In the genomic region with DNA sequence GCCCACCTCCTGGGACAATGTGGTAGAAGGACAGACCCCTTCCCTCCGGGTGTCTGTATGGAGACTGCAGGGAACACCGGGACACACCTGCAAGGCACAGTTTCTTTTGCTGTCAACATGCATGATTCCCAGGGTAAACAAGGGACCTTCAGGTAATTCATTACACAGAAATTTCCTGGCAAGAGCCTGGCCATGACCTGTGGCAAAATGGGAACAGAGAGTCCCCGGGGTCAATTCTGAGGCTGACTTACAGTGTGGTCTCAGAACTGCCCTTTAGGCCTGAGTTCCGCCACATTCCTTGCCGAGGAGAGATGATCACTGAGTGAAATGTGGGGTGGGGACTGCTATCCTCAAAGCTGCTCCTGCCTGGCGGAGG, we compare ENCODE assay signal across 18 cellular contexts. TPM values are rescaled to one million over a fixed set of nuclear protein-coding genes. Genes with fewer than 3 reads are reported as not detected.
DNase-seq lines count a peak whose midpoint lies in the region; ATAC-seq and TF ChIP-seq lines count a peak whose summit lies in the region.
"Had no signal": no experiment of that assay in that cellular context is flagged by ENCODE, and none has a peak within 500 bp of the region (broad histone marks: within the 10 kb centered on the region; RNA-seq: fewer than 3 reads in every experiment).

No MANE protein-coding gene starts in this region.

- TF ChIP-seq CTCF in MM.1S (IDR thresholded peaks at IDR 0.05; ENCODE audit: low read length): no peak
- no peak for TF ChIP-seq CTCF in spleen (IDR thresholded peaks at IDR 0.05 in 8 of 11, conservative IDR thresholded peaks at IDR 0.05 in 3 of 11)

- no peaks in the 10 kb centered on the region for H3K9me3 ChIP-seq in MM.1S (replicated peaks; ENCODE audit: insufficient read depth, low read length)
- no peaks in the 10 kb centered on the region for H3K9me3 ChIP-seq in spleen

- peak overlapping the region; percentile 7; the same call in 1 of the 2 replicates for H3K4me3 ChIP-seq in MM.1S (ENCODE audit: low read length)
- H3K4me3 ChIP-seq in spleen: no peak overlapping the region

- peaks cover 41% of the 10 kb centered on the region for H3K36me3 ChIP-seq in MM.1S (replicated peaks; ENCODE audit: insufficient read depth, low read length)
- H3K36me3 ChIP-seq in spleen: peaks cover 0 to 93% (median 42%) of the 10 kb centered on the region in 6 donors

- 89 to 96% (median 94%) methylated on average over 6 of the region's 6 CpGs for WGBS in spleen, 5 donors

- no peaks in the 10 kb centered on the region for H4K20me1 ChIP-seq in MM.1S (ENCODE audit: insufficient read depth, low read length)

- H3K27me3 ChIP-seq in MM.1S (replicated peaks; ENCODE audit: insufficient read depth, low read length) (no peaks in the 10 kb centered on the region), spleen (replicated peaks in 1 of 7) (no peaks in the 10 kb centered on the region)

- H3F3A ChIP-seq in MM.1S (ENCODE audit: insufficient read depth, low read length): peaks cover 46% of the 10 kb centered on the region

- H3K4me2 ChIP-seq in MM.1S (ENCODE audit: low read depth, low read length): peak overlapping the region; percentile 70

- intact Hi-C loops in spleen (cut with DNase I; ENCODE audit: low total_unique reads): no loop called here

- peaks cover 80% of the 10 kb centered on the region for H3K36me3 Mint-ChIP-seq in activated T-cell treated with anti-CD3 and anti-CD28 coated beads, Interleukin-2, amount 50 U/mL, for 24 hours (ENCODE audit: low read depth)
- peaks cover 0 to 13% of the 10 kb centered on the region in 2 donors for H3K36me3 Mint-ChIP-seq in activated T-cell treated with anti-CD3 and anti-CD28 coated beads, Interleukin-2, amount 50 U/mL, for 72 hours (ENCODE audit: insufficient read depth in 2 of 2)
- H3K36me3 Mint-ChIP-seq in activated naive CD8-positive, alpha-beta T cell treated with anti-CD3 and anti-CD28 coated beads for 36 hours: peaks cover 33% of the 10 kb centered on the region

- no peak for ATAC-seq in activated T-cell treated with anti-CD3 and anti-CD28 coated beads, Interleukin-2, amount 50 U/mL, for 72 hours (replicated peaks in 1 of 2)
- ATAC-seq in HG03442 (IDR thresholded peaks at IDR 0.05; ENCODE audit: unreplicated experiment): no peak
- no peak for ATAC-seq in HG03378 (IDR thresholded peaks at IDR 0.05; ENCODE audit: unreplicated experiment)
- no peak for ATAC-seq in HG02588 (IDR thresholded peaks at IDR 0.05; ENCODE audit: unreplicated experiment)

- H3K79me2 ChIP-seq in MM.1S (ENCODE audit: low read length): peaks cover 86% of the 10 kb centered on the region

- H3K27ac ChIP-seq in MM.1S (ENCODE audit: low read length) (peak overlapping the region; percentile 88), spleen (peak overlapping the region in 5 of 8 donors; percentile 16 to 98 (median 53))

- peaks cover 48% of the 10 kb centered on the region for H3K4me1 Mint-ChIP-seq in activated T-cell treated with anti-CD3 and anti-CD28 coated beads, Interleukin-2, amount 50 U/mL, for 24 hours (ENCODE audit: low read depth)
- peaks cover 48% of the 10 kb centered on the region for H3K4me1 Mint-ChIP-seq in activated T-cell treated with anti-CD3 and anti-CD28 coated beads, Interleukin-2, amount 50 U/mL, for 72 hours (ENCODE audit: low read depth)
- peaks cover 37% of the 10 kb centered on the region for H3K4me1 Mint-ChIP-seq in activated naive CD8-positive, alpha-beta T cell treated with anti-CD3 and anti-CD28 coated beads for 36 hours

- H3K4me3 Mint-ChIP-seq in activated T-cell treated with anti-CD3 and anti-CD28 coated beads, Interleukin-2, amount 50 U/mL, for 24 hours: no peak overlapping the region
- H3K4me3 Mint-ChIP-seq in activated T-cell treated with anti-CD3 and anti-CD28 coated beads, Interleukin-2, amount 50 U/mL, for 72 hours: no peak overlapping the region
- no peak overlapping the region for H3K4me3 Mint-ChIP-seq in activated naive CD8-positive, alpha-beta T cell treated with anti-CD3 and anti-CD28 coated beads for 36 hours

- H3K4me1 ChIP-seq in MM.1S (ENCODE audit: low read length): peaks cover 62% of the 10 kb centered on the region
- peaks cover 14 to 91% (median 56%) of the 10 kb centered on the region in 6 donors for H3K4me1 ChIP-seq in spleen

- no peaks in the 10 kb centered on the region for H3K9me3 Mint-ChIP-seq in activated T-cell treated with anti-CD3 and anti-CD28 coated beads, Interleukin-2, amount 50 U/mL, for 24 hours
- no peaks in the 10 kb centered on the region for H3K9me3 Mint-ChIP-seq in activated T-cell treated with anti-CD3 and anti-CD28 coated beads, Interleukin-2, amount 50 U/mL, for 72 hours
- no peaks in the 10 kb centered on the region for H3K9me3 Mint-ChIP-seq in activated naive CD8-positive, alpha-beta T cell treated with anti-CD3 and anti-CD28 coated beads for 36 hours

- H2AFZ ChIP-seq in MM.1S (ENCODE audit: low read length): no peak overlapping the region

- DNase-seq in activated T-cell treated with anti-CD3 and anti-CD28 coated beads, Interleukin-2, amount 50 U/mL, for 24 hours: no peak
- no peak for DNase-seq in activated T-cell treated with anti-CD3 and anti-CD28 coated beads, Interleukin-2, amount 50 U/mL, for 72 hours
- DNase-seq in MM.1S: no peak
- DNase-seq in activated naive CD8-positive, alpha-beta T cell treated with anti-CD3 and anti-CD28 coated beads for 36 hours: no peak
- DNase-seq in spleen: peak; percentile 47
- DNase-seq: 8988T, C1 segment of cervical spinal cord, DND-41, H7, NCI-H1417, NCI-H2029, NCI-H510A, OCI-M1 had no signal

- H3K27ac Mint-ChIP-seq in activated T-cell treated with anti-CD3 and anti-CD28 coated beads, Interleukin-2, amount 50 U/mL, for 24 hours: peak overlapping the region; percentile 42
- no peak overlapping the region for H3K27ac Mint-ChIP-seq in activated T-cell treated with anti-CD3 and anti-CD28 coated beads, Interleukin-2, amount 50 U/mL, for 72 hours
- H3K27ac Mint-ChIP-seq in activated naive CD8-positive, alpha-beta T cell treated with anti-CD3 and anti-CD28 coated beads for 36 hours: peak overlapping the region; percentile 14

- no peak for TF ChIP-seq POLR2A in spleen (IDR thresholded peaks at IDR 0.05)

- H3K27me3 Mint-ChIP-seq in activated T-cell treated with anti-CD3 and anti-CD28 coated beads, Interleukin-2, amount 50 U/mL, for 24 hours: no peaks in the 10 kb centered on the region
- no peaks in the 10 kb centered on the region for H3K27me3 Mint-ChIP-seq in activated T-cell treated with anti-CD3 and anti-CD28 coated beads, Interleukin-2, amount 50 U/mL, for 72 hours (ENCODE audit: low read depth)
- H3K27me3 Mint-ChIP-seq in activated naive CD8-positive, alpha-beta T cell treated with anti-CD3 and anti-CD28 coated beads for 36 hours: no peaks in the 10 kb centered on the region

- H3K9ac ChIP-seq in MM.1S (ENCODE audit: low read length): peak overlapping the region; percentile 35; the same call in 1 of the 2 replicates

- no peaks in the 10 kb centered on the region for H3K9me2 ChIP-seq in MM.1S (replicated peaks; ENCODE audit: insufficient read depth, low read length)

RNA-seq across cellular contexts. Expression of a gene that starts 6.3 kb away (rescaled TPM):
- 10 to 100 TPM in 1 of 2 donors, 1 to 10 TPM in 1; 9.0 to 10.3 TPM for total RNA-seq in activated T-cell treated with anti-CD3 and anti-CD28 coated beads, Interleukin-2, amount 50 U/mL, for 72 hours
- total RNA-seq in activated naive CD8-positive, alpha-beta T cell treated with anti-CD3 and anti-CD28 coated beads for 36 hours: 1 to 10 TPM; 6.2 to 7.7 TPM
- total RNA-seq in spleen: 10 to 100 TPM in 6 of 7 donors, 1 to 10 TPM in 1; 6.4 to 18.9 (median 11.6) TPM
- 10 to 100 TPM in 1 of 3 donors, 1 to 10 TPM in 2; 7.7 to 10.4 (median 9.0) TPM for polyA plus RNA-seq in spleen

RNA-seq across cellular contexts. Expression of a gene that starts 56.4 kb away (rescaled TPM):
- total RNA-seq in activated T-cell treated with anti-CD3 and anti-CD28 coated beads, Interleukin-2, amount 50 U/mL, for 72 hours: not detected
- not detected for total RNA-seq in activated naive CD8-positive, alpha-beta T cell treated with anti-CD3 and anti-CD28 coated beads for 36 hours
- not detected for total RNA-seq in spleen
- not detected for polyA plus RNA-seq in spleen
- total RNA-seq: H7, LHCN-M2, SK-MEL-5 had no signal
